Comparison of ENCODE assay signal across 1 cellular context in the genomic region with DNA sequence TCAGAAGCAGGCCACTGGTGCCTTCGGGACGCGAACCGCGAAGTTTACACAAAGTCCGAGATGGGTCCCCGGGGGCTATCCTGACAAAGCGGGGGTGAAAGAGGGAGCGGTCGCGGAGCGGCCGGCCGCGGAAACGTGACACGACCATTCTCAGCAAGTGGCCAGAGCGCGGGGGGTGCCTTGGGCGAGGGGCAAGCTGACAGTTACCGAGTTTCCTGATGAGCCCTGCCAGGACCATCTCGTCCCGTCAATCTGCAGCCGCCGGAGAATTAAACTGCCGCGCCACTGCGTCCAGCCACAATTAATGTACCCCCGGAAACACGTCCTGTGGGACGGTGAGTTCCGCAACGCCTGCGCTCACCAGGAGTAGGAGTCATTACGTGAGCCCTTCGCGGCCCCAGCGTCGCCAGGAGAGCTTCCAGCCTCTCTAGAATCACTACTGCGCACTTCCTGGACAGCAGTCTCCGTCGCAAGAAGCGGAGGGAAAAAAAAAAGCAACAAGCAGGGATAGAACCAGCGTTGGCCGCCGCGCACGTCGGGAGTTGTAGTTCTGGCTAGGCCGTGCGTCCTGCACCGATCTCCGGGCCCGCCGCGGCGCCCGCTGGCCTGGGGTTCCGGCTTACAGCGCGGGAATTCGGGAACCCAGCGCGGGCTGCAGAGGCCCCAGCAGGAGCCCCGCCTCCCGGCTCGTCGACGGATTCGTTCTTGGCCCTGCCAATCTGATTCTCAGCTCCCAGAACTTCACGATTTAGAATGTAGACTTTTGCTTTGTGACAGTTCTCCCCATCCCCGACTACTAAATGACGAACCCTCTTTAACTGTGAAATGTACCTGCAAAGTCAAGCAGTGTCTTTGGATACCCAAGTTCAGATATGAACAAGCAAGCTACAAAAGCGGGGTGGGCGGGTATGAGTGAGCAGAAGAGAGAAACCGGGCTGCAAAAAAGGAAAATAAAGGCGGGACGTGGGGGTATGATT.
TF ChIP-seq lines count a peak whose summit lies in the region.

A gene with protein sequence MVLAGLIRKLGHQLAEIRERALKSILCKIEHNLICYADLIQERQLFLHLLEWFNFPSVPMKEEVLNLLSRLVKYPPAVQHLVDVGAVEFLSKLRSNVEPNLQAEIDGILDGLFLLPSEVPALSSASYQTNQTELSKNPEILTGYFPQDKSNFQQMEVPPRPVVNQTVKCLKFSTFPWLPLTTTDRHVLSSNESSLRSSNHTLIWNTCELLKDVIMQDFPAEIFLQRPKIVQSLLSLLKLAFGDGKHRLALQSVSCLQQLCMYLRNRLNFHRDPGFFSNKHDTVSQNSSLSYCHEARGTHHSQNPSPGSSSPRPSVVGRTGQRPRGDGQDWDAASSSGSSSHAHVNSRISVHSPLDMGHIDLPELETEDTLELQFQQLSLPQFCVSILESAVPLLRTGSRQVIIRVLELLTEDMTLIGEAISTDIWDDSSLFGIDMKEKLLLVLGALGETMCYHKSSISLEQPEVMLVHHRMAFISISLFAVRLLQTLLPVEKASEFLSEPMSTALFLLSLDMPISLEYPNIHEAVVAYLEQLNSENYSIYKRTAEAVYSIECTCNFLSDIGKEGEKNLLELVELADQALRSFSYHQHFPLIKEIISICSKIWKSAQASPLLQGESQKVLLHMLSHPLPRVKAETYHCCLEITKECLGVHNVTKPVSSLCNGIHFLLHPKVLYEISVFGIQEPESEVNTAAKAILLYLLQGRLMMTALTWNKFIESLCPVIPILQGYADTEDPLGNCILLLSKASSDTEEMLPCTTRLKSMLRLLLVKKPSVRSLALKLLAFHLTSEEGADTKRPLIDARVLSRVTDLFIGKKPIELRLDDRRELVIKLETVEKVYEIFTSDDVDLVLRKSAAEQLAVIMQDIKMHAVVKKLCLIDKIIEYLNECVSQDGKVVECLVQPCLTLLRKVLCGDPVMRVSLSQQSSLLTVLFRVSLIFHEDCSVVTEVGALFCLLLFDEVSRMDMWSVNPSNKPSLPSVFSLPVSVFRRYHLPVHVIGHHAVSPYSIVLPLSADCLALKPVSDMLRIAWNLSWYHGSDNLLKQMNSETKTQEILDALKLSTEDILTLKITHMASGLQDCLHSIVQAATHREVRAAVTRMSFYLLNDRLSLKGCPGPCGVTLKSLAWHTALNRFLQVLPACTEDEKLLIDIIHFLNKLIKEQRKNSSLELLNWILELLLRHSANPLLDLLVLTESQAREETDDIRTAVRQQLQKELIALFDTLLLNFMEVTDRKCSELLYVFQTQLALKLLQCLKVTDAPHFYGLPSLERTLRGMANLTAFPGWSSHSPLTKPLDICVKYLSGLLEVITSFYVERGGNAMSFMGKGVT (N-terminal part only) (minus strand): TSS at position 267 of the 977 bp plus-strand sequence. CDS start 29 bp downstream, at position 238.

TF ChIP-seq in HCT116, 20 proteins besides CTCF, POLR2A, EP300 and RAD21 (continued from another document):
- TF ChIP-seq FOSL1 (IDR thresholded peaks at IDR 0.05; ENCODE audit: low read depth) (peak; percentile 39), JUND (IDR thresholded peaks at IDR 0.05) (no peak), ZNF274 (IDR thresholded peaks at IDR 0.05; ENCODE audit: low read depth, low read length) (no peak), SP1 (IDR thresholded peaks at IDR 0.05; ENCODE audit: low read depth) (peak; percentile 75), EZH2 (IDR thresholded peaks at IDR 0.05) (no peak), CEBPB (IDR thresholded peaks at IDR 0.05; ENCODE audit: low read depth) (no peak), EZH2phosphoT487 (IDR thresholded peaks at IDR 0.05; ENCODE audit: borderline replicate concordance) (no peak), POLR2AphosphoS5 (IDR thresholded peaks at IDR 0.05; ENCODE audit: low read depth, low read length) (peak; percentile 55), ELF1 (IDR thresholded peaks at IDR 0.05; ENCODE audit: borderline replicate concordance, low read depth) (peak; percentile 70), YY1 (IDR thresholded peaks at IDR 0.05; ENCODE audit: extremely low read depth, insufficient replicate concordance, low read depth, low read length) (peak; percentile 71), CBX3 (IDR thresholded peaks at IDR 0.05; ENCODE audit: low read depth) (peak; percentile 99), ZFX (IDR thresholded peaks at IDR 0.05) (peak; percentile 54; the same call in 1 of the 2 replicates), EGR1 (IDR thresholded peaks at IDR 0.05; ENCODE audit: low read depth) (peak; percentile 63)
- TF ChIP-seq, protein P1, sequence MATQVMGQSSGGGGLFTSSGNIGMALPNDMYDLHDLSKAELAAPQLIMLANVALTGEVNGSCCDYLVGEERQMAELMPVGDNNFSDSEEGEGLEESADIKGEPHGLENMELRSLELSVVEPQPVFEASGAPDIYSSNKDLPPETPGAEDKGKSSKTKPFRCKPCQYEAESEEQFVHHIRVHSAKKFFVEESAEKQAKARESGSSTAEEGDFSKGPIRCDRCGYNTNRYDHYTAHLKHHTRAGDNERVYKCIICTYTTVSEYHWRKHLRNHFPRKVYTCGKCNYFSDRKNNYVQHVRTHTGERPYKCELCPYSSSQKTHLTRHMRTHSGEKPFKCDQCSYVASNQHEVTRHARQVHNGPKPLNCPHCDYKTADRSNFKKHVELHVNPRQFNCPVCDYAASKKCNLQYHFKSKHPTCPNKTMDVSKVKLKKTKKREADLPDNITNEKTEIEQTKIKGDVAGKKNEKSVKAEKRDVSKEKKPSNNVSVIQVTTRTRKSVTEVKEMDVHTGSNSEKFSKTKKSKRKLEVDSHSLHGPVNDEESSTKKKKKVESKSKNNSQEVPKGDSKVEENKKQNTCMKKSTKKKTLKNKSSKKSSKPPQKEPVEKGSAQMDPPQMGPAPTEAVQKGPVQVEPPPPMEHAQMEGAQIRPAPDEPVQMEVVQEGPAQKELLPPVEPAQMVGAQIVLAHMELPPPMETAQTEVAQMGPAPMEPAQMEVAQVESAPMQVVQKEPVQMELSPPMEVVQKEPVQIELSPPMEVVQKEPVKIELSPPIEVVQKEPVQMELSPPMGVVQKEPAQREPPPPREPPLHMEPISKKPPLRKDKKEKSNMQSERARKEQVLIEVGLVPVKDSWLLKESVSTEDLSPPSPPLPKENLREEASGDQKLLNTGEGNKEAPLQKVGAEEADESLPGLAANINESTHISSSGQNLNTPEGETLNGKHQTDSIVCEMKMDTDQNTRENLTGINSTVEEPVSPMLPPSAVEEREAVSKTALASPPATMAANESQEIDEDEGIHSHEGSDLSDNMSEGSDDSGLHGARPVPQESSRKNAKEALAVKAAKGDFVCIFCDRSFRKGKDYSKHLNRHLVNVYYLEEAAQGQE (IDR thresholded peaks at IDR 0.05; ENCODE audit: low read depth): no peak
- TF ChIP-seq, protein P2, sequence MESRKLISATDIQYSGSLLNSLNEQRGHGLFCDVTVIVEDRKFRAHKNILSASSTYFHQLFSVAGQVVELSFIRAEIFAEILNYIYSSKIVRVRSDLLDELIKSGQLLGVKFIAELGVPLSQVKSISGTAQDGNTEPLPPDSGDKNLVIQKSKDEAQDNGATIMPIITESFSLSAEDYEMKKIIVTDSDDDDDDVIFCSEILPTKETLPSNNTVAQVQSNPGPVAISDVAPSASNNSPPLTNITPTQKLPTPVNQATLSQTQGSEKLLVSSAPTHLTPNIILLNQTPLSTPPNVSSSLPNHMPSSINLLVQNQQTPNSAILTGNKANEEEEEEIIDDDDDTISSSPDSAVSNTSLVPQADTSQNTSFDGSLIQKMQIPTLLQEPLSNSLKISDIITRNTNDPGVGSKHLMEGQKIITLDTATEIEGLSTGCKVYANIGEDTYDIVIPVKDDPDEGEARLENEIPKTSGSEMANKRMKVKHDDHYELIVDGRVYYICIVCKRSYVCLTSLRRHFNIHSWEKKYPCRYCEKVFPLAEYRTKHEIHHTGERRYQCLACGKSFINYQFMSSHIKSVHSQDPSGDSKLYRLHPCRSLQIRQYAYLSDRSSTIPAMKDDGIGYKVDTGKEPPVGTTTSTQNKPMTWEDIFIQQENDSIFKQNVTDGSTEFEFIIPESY (IDR thresholded peaks at IDR 0.05; ENCODE audit: extremely low read depth, insufficient replicate concordance, low read length): peak; percentile 41
- TF ChIP-seq, protein P3, sequence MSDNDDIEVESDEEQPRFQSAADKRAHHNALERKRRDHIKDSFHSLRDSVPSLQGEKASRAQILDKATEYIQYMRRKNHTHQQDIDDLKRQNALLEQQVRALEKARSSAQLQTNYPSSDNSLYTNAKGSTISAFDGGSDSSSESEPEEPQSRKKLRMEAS (IDR thresholded peaks at IDR 0.05): peak; percentile 76
